ENCODE assay signal across 23 cellular contexts in the genomic region with DNA sequence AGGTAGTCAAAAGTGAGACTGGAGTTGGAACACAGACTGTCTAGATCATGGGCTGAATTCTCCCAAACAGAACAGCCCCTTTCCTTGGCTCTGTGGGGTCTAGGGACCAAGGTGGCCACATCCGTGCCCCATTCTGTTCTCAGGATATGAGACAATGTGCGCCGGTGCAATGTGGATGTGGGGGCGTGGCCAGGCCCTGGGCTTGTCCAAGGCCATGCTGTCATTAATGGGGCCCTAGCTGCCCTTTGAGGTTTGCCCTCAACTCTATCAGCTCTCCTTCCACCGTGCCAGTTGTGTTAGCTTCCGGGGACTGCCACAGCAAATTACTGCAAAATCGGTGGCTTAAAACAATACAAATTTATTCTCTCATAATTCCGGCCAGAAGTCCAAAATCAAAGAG.
"Had no signal": no experiment of that assay in that cellular context is flagged by ENCODE, and none has a peak within 500 bp of the region (broad histone marks: within the 10 kb centered on the region; RNA-seq: fewer than 3 reads in every experiment).

No MANE protein-coding gene starts in this region.

- H3K27me3 ChIP-seq: ovary, right lobe of liver, stomach, thyroid gland, tibial nerve, upper lobe of left lung, vagina had no signal

- H3K79me2 ChIP-seq: parathyroid adenoma had no signal

- H3K9me3 ChIP-seq: ovary, psoas muscle, right lobe of liver, stomach, thoracic aorta, thyroid gland, tibial nerve, upper lobe of left lung, vagina had no signal

- FAIRE-seq: urothelium cell line had no signal

- DNase-seq: naive thymus-derived CD8-positive, alpha-beta T cell; nephron progenitor cell; occipital lobe; ovary; psoas muscle; right cardiac atrium; right lobe of liver; stimulated activated CD4-positive, alpha-beta T cell treated with anti-CD3 and anti-CD28 coated beads, Interleukin-15, amount 100 ng/mL, for 24 hours; stimulated activated CD4-positive, alpha-beta T cell treated with anti-CD3 and anti-CD28 coated beads, Interleukin-2, amount 100 ng/mL, for 24 hours; stimulated activated CD4-positive, alpha-beta T cell treated with anti-CD3 and anti-CD28 coated beads, Interleukin-2, amount 100 ng/mL, for 48 hours; stimulated activated CD4-positive, alpha-beta T cell treated with anti-CD3 and anti-CD28 coated beads, Interleukin-4, amount 100 ng/mL, for 24 hours; stimulated activated naive B cell treated with anti-CD40 and anti-IgM and Interleukin-4, amounts not matched to agents 10 μg/mL and 1 μg/mL and 100 μg/mL, for 72 hours; stimulated activated naive CD4-positive, alpha-beta T cell treated with Interleukin-2 at 50 U/mL for 16 hours; stomach; thyroid gland; trophoblast cell had no signal

- H2AFZ ChIP-seq: parathyroid adenoma had no signal

- H3K9ac ChIP-seq: parathyroid adenoma had no signal

- H3K4me3 ChIP-seq: ovary, psoas muscle, right lobe of liver, skin epidermis, stomach, thoracic aorta, thyroid gland, tibial nerve, upper lobe of left lung, vagina had no signal

- H3K36me3 ChIP-seq: ovary, right lobe of liver, stomach, thoracic aorta, thyroid gland, tibial nerve, upper lobe of left lung, vagina had no signal

- H3K27ac ChIP-seq: ovary, parathyroid adenoma, psoas muscle, right lobe of liver, skin epidermis, stomach, thoracic aorta, thyroid gland, tibial nerve, upper lobe of left lung, vagina had no signal

- H3K4me1 ChIP-seq: parathyroid adenoma, psoas muscle, right lobe of liver, stomach, thyroid gland, tibial nerve, upper lobe of left lung, vagina had no signal
